13 cellular contexts compared by ENCODE assay signal in the genomic region with DNA sequence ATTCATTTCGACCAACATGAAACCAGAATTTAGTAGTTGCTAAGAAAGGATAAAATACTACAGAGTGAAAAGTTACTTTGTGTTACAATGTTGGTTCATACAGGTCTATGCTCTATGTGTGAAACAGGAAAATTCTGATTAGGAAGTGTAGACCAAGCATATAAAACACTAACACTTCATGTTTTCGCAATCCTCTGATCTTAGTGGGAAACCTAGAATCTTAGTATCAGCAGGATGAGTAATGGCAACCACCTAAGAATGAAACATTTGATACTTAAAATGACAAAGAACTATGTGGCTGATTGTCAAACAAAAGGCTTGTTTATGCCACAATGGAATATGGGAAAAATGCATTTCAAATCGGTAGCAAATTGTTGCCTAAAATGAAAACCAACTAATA.
"Had no signal": no experiment of that assay in that cellular context is flagged by ENCODE, and none has a peak within 500 bp of the region (broad histone marks: within the 10 kb centered on the region; RNA-seq: fewer than 3 reads in every experiment).

No MANE protein-coding gene starts in this region.

- DNase-seq: activated CD4-positive, alpha-beta T cell treated with anti-CD3 and anti-CD28 coated beads, Interleukin-2, amount 10 ng/mL, durations not matched to agents 7 days and 5 days; activated naive CD4-positive, alpha-beta T cell treated with anti-CD3 and anti-CD28 coated beads, Interleukin-2, amount 50 U/mL, for 16 hours; adrenal gland; body of pancreas; effector memory CD4-positive, alpha-beta T cell; glutamatergic neuron; mucosa of descending colon; naive thymus-derived CD8-positive, alpha-beta T cell; psoas muscle; stimulated activated naive CD4-positive, alpha-beta T cell treated with Interleukin-2 at 50 U/mL for 16 hours; T-cell had no signal

- H3K36me3 ChIP-seq: adrenal gland had no signal

- H3K4me1 ChIP-seq: adrenal gland, body of pancreas, psoas muscle had no signal

- H3K27me3 ChIP-seq: body of pancreas had no signal

- H3K4me3 ChIP-seq: adrenal gland, body of pancreas, mucosa of descending colon, psoas muscle had no signal

- ATAC-seq: body of pancreas; mucosa of descending colon; naive thymus-derived CD8-positive, alpha-beta T cell; psoas muscle; sciatic nerve; T-cell; WTC11 had no signal

- H3K27ac ChIP-seq: adrenal gland, body of pancreas, psoas muscle had no signal

- H3K9me3 ChIP-seq: adrenal gland, body of pancreas, mucosa of descending colon, psoas muscle had no signal
